Comparison of ENCODE assay signal across 8 cellular contexts in the genomic region with DNA sequence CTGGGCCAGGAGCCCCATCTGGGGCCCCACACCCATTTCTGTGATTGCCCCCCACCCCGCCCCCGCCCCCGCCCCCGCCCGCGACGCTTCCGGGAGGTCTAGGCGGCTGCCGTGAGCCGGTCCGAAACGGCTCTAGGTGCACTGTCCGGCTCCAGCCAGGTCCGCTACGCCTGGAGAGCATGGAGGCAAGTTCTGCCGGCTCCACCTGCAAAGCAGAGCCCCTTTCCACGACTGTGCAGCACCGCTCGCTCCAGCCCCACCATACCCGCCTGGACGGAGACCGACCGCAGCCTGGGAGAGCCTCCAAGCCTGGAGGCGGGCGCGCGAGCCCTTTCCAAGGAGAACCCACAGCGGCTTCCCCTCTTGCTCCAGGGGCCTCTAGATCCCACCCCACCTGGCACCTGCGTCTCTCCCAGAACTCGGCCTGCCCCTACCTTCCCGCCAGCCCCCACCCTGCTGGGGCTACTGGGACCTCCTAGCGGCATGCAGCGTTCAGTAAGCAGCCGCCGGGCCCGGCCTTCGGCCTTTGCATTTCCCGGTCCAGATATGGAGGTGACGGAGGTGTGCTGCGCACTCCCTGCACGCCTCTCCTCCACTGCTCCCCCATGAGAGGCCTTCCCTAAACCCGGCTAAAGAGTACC.
DNase-seq lines count a peak whose midpoint lies in the region; ATAC-seq and TF ChIP-seq lines count a peak whose summit lies in the region.

No MANE protein-coding gene starts in this region.

- H3K27me3 Mint-ChIP-seq in activated CD4-positive, alpha-beta T cell treated with anti-CD3 and anti-CD28 coated beads for 36 hours: no peaks in the 10 kb centered on the region
- no peaks in the 10 kb centered on the region for H3K27me3 Mint-ChIP-seq in activated naive CD8-positive, alpha-beta T cell treated with anti-CD3 and anti-CD28 coated beads, Interleukin-2, amount 10 ng/mL, durations not matched to agents 7 days and 5 days
- peaks cover 10 to 18% (median 15%) of the 10 kb centered on the region in 3 donors for H3K27me3 Mint-ChIP-seq in immature natural killer cell (ENCODE audit: low read depth in 3 of 3)

- CTCF ChIA-PET in activated CD4-positive, alpha-beta T cell treated with anti-CD3 and anti-CD28 coated beads for 36 hours (lab: Charles Lee): interaction anchor here (0.7 to 1.9 kb wide), 11 partner anchors 15 to 97 kb away, joined by 3 to 7 read pairs (median 5); no protein-coding TSS in a partner anchor

- 87% methylated on average over 5 of the region's 43 CpGs for WGBS in suprapubic skin

- H3K9me3 Mint-ChIP-seq in activated CD4-positive, alpha-beta T cell treated with anti-CD3 and anti-CD28 coated beads for 36 hours (ENCODE audit: low read depth): peaks cover 5% of the 10 kb centered on the region
- H3K9me3 Mint-ChIP-seq in activated naive CD8-positive, alpha-beta T cell treated with anti-CD3 and anti-CD28 coated beads, Interleukin-2, amount 10 ng/mL, durations not matched to agents 7 days and 5 days: peaks cover 3% of the 10 kb centered on the region
- no peaks in the 10 kb centered on the region for H3K9me3 Mint-ChIP-seq in immature natural killer cell

- no peak for TF ChIP-seq EP300 in suprapubic skin (IDR thresholded peaks at IDR 0.05)

- no peaks in the 10 kb centered on the region for H3K36me3 ChIP-seq in suprapubic skin

- peak overlapping the region; percentile 97 for H3K27ac ChIP-seq in suprapubic skin

- H3K4me3 ChIP-seq in suprapubic skin: peak overlapping the region; percentile 79

- H3K36me3 Mint-ChIP-seq in activated CD4-positive, alpha-beta T cell treated with anti-CD3 and anti-CD28 coated beads for 36 hours (ENCODE audit: low read depth): peaks cover 2% of the 10 kb centered on the region
- H3K36me3 Mint-ChIP-seq in activated naive CD8-positive, alpha-beta T cell treated with anti-CD3 and anti-CD28 coated beads, Interleukin-2, amount 10 ng/mL, durations not matched to agents 7 days and 5 days: peaks cover 12% of the 10 kb centered on the region
- peaks cover 0 to 9% (median 4%) of the 10 kb centered on the region in 3 donors for H3K36me3 Mint-ChIP-seq in immature natural killer cell

- ATAC-seq in activated CD4-positive, alpha-beta T cell treated with anti-CD3 and anti-CD28 coated beads for 36 hours: peak; percentile 12
- peak; percentile 15 for ATAC-seq in HG03039 (IDR thresholded peaks at IDR 0.05; ENCODE audit: unreplicated experiment)
- peak; percentile 27 for ATAC-seq in activated naive CD8-positive, alpha-beta T cell treated with anti-CD3 and anti-CD28 coated beads, Interleukin-2, amount 10 ng/mL, durations not matched to agents 7 days and 5 days (ENCODE audit: low read depth)

- peaks cover 40% of the 10 kb centered on the region for H3K4me1 ChIP-seq in suprapubic skin

- DNase-seq in activated CD4-positive, alpha-beta T cell treated with anti-CD3 and anti-CD28 coated beads for 36 hours: no peak
- no peak for DNase-seq in activated CD4-positive, alpha-beta T cell treated with anti-CD3 and anti-CD28 coated beads, Interleukin-2, amount 50 U/mL, for 1 hour
- peak; percentile 63 for DNase-seq in activated naive CD8-positive, alpha-beta T cell treated with anti-CD3 and anti-CD28 coated beads, Interleukin-2, amount 10 ng/mL, durations not matched to agents 7 days and 5 days
- DNase-seq in immature natural killer cell (peak; percentile 27 to 37 (median 35)), suprapubic skin (ENCODE audit: low spot score in 2 of 2) (no peak), NCI-H446 treated with DMSO at 0.1 percent for 48 hours (lab: John Stamatoyannopoulos, UW) (no peak), cerebellar nuclear complex (lab: John Stamatoyannopoulos, UW) (no peak)

- POLR2A ChIA-PET in activated CD4-positive, alpha-beta T cell treated with anti-CD3 and anti-CD28 coated beads for 36 hours (lab: Charles Lee): interaction anchor here (1.2 to 1.4 kb wide), 4 partner anchors 12 to 47 kb away, joined by 3 to 6 read pairs (median 4); no protein-coding TSS in a partner anchor
- POLR2A ChIA-PET in activated naive CD8-positive, alpha-beta T cell treated with anti-CD3 and anti-CD28 coated beads, Interleukin-2, amount 10 ng/mL, durations not matched to agents 7 days and 5 days (lab: Charles Lee): interaction anchor here (0.8 to 3.2 kb wide), 18 partner anchors 10 to 80 kb away, joined by 3 to 76 read pairs (median 7); a partner anchor contains a TSS

- peak overlapping the region; percentile 80 for H3K4me3 Mint-ChIP-seq in activated CD4-positive, alpha-beta T cell treated with anti-CD3 and anti-CD28 coated beads for 36 hours
- peak overlapping the region; percentile 93 for H3K4me3 Mint-ChIP-seq in activated naive CD8-positive, alpha-beta T cell treated with anti-CD3 and anti-CD28 coated beads, Interleukin-2, amount 10 ng/mL, durations not matched to agents 7 days and 5 days
- peak overlapping the region; percentile 94 to 99 (median 97) for H3K4me3 Mint-ChIP-seq in immature natural killer cell

- intact Hi-C loops in activated CD4-positive, alpha-beta T cell treated with anti-CD3 and anti-CD28 coated beads for 36 hours (cut with DNase I, micrococcal nuclease): loop anchor here (1.0 to 10.0 kb wide), 9 partner anchors 27 to 178 kb away; a partner anchor contains a TSS

- TF ChIP-seq CTCF in suprapubic skin (IDR thresholded peaks at IDR 0.05): no peak

- no peak for TF ChIP-seq POLR2A in suprapubic skin (IDR thresholded peaks at IDR 0.05)

- no peak overlapping the region for H3K27ac Mint-ChIP-seq in activated CD4-positive, alpha-beta T cell treated with anti-CD3 and anti-CD28 coated beads for 36 hours
- peak overlapping the region; percentile 92 for H3K27ac Mint-ChIP-seq in activated naive CD8-positive, alpha-beta T cell treated with anti-CD3 and anti-CD28 coated beads, Interleukin-2, amount 10 ng/mL, durations not matched to agents 7 days and 5 days
- peak overlapping the region; percentile 96 to 100 (median 99) for H3K27ac Mint-ChIP-seq in immature natural killer cell

- peaks cover 32% of the 10 kb centered on the region for H3K4me1 Mint-ChIP-seq in activated CD4-positive, alpha-beta T cell treated with anti-CD3 and anti-CD28 coated beads for 36 hours
- peaks cover 32% of the 10 kb centered on the region for H3K4me1 Mint-ChIP-seq in activated naive CD8-positive, alpha-beta T cell treated with anti-CD3 and anti-CD28 coated beads, Interleukin-2, amount 10 ng/mL, durations not matched to agents 7 days and 5 days
- H3K4me1 Mint-ChIP-seq in immature natural killer cell: peaks cover 59 to 70% of the 10 kb centered on the region in 2 donors

- H3K27me3 ChIP-seq in suprapubic skin: no peaks in the 10 kb centered on the region

- H3K9me3 ChIP-seq in suprapubic skin: no peaks in the 10 kb centered on the region

Comparison
In these comparisons a context has a peak if more than half of its experiments do, and no peak if none do; other contexts are left out.
1. DNase-seq: peak in activated naive CD8-positive, alpha-beta T cell treated with anti-CD3 and anti-CD28 coated beads, Interleukin-2, amount 10 ng/mL, durations not matched to agents 7 days and 5 days (single experiment) and immature natural killer cell (3 of 3); none in activated CD4-positive, alpha-beta T cell treated with anti-CD3 and anti-CD28 coated beads for 36 hours (single experiment), activated CD4-positive, alpha-beta T cell treated with anti-CD3 and anti-CD28 coated beads, Interleukin-2, amount 50 U/mL, for 1 hour (single experiment), suprapubic skin (0 of 2), NCI-H446 treated with DMSO at 0.1 percent for 48 hours (single experiment) and cerebellar nuclear complex (0 of 2).
2. Peak in every context shown above with its lines, with median percentiles within 50 percentile points of each other: ATAC-seq and H3K4me3 Mint-ChIP-seq.